Comparison of ENCODE assay signal across 10 cellular contexts in the genomic region with DNA sequence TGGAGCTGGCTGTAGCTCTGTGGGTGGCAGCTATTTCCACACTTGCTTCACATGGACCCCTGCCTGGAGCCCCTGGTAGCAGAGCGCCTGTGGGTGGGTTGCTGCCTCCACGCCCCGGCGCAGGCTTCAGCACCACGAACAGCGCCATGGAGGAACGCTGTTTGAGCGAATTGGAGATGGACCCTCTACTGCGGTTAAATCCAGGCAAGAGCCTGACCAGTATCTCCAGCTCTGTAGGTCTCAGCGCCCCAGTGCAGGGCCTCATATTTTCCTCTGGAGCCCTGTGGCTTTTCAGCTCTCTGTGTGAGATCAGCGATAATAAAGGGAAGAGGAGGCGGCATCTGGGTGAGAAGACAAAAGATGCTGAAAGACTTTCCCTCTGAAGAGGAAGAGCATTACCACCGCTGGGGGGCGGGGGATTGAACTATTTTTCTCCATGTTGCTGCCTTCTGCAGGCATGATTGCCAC. TPM values are rescaled to one million over a fixed set of nuclear protein-coding genes. Genes with fewer than 3 reads are reported as not detected.
A peak's percentile ranks its signal among the peaks of the same experiment; 100 is the strongest.
DNase-seq lines count a peak whose midpoint lies in the region; ATAC-seq, FAIRE-seq and TF ChIP-seq lines count a peak whose summit lies in the region.
"Had no signal": no experiment of that assay in that cellular context is flagged by ENCODE, and none has a peak within 500 bp of the region (broad histone marks: within the 10 kb centered on the region; RNA-seq: fewer than 3 reads in every experiment).

No MANE protein-coding gene starts in this region.

- no peak overlapping the region for H3K27ac ChIP-seq in K562 (ENCODE audit: extremely low read depth, low read depth, low read length)
- H3K27ac ChIP-seq: neutrophil, SJCRH30 had no signal

- WGBS in K562 (ENCODE audit: insufficient coverage, low coverage, missing lambda C conversion rate): 5% methylated on average over 13 of the region's 14 CpGs

- ATAC-seq in K562: peak; percentile 88
- no peak for ATAC-seq in stimulated activated naive CD8-positive, alpha-beta T cell treated with anti-CD3 and anti-CD28 coated beads, Interleukin-15, amount 100 ng/mL, for 72 hours
- ATAC-seq in naive thymus-derived CD8-positive, alpha-beta T cell: no peak
- no peak for ATAC-seq in HG02970 (IDR thresholded peaks at IDR 0.05; ENCODE audit: low FRiP score, unreplicated experiment)

- CTCF ChIA-PET in K562 (lab: Yijun Ruan, JAX; ENCODE audit: low intra/inter-chr PET ratio): interaction anchor here (0.6 to 1.3 kb wide), 2 partner anchors 578 to 697 kb away, joined by 3 to 8 read pairs; no protein-coding TSS in a partner anchor

- peak in 1 of 2 experiments; percentile 18; a peak in 1 of 4 replicates for TF ChIP-seq RAD21 in K562 (CRISPR knock-in tag; conservative IDR thresholded peaks at IDR 0.05 in 1 of 2, IDR thresholded peaks at IDR 0.05 in 1 of 2)

- no peaks in the 10 kb centered on the region for H3K36me3 Mint-ChIP-seq in naive thymus-derived CD8-positive, alpha-beta T cell

- no peak for TF ChIP-seq EP300 in K562 (IDR thresholded peaks at IDR 0.05; ENCODE audit: low read length)

- DNase-seq in EL (peak; percentile 31), KBM-7 (peak; percentile 61), K562 (ENCODE audit: extremely low read depth in 1 of 4, low spot score in 3 of 4) (peak in 2 of 4 experiments; percentile 44 to 51), lung microvascular endothelial cell (ENCODE audit: low read depth in 2 of 2) (peak; percentile 41 to 56), NCI-H2029 (lab: John Stamatoyannopoulos, UW) (no peak)
- DNase-seq in stimulated activated naive CD8-positive, alpha-beta T cell treated with anti-CD3 and anti-CD28 coated beads, Interleukin-15, amount 100 ng/mL, for 72 hours: no peak
- no peak for DNase-seq in naive thymus-derived CD8-positive, alpha-beta T cell

- no peaks in the 10 kb centered on the region for H3K9me1 ChIP-seq in K562 (ENCODE audit: control insufficient read depth, insufficient read depth, low read length)

- peaks cover 3 to 4% of the 10 kb centered on the region in 2 experiments; a peak in 3 of 5 replicates for H3K4me1 ChIP-seq in K562 (replicated peaks in 1 of 2; ENCODE audit: control insufficient read depth in 2 of 2, insufficient read depth in 2 of 2, low read length in 2 of 2)
- H3K4me1 ChIP-seq: SJCRH30 had no signal

- intact Hi-C loops in K562 (cut with micrococcal nuclease): loop anchor here (2.0 to 10.0 kb wide), 3 partner anchors 326 to 698 kb away; no protein-coding TSS in a partner anchor

- FAIRE-seq in K562 (lab: Jason Lieb, UNC): no peak

- no peak overlapping the region for H3K4me2 ChIP-seq in K562 (ENCODE audit: insufficient read depth, low read length)

- no peak overlapping the region for H2AFZ ChIP-seq in K562 (ENCODE audit: low read depth, low read length)

- no peak overlapping the region for H3K27ac Mint-ChIP-seq in stimulated activated naive CD8-positive, alpha-beta T cell treated with anti-CD3 and anti-CD28 coated beads, Interleukin-15, amount 100 ng/mL, for 72 hours
- H3K27ac Mint-ChIP-seq in naive thymus-derived CD8-positive, alpha-beta T cell: no peak overlapping the region

- POLR2A ChIA-PET in K562 (lab: Yijun Ruan, JAX): no interaction called here
- POLR2A ChIA-PET in naive thymus-derived CD8-positive, alpha-beta T cell (lab: Charles Lee): no interaction called here

- H3K36me3 ChIP-seq in K562 (ENCODE audit: control insufficient read depth, insufficient read depth, low read length): no peaks in the 10 kb centered on the region
- H3K36me3 ChIP-seq: neutrophil, SJCRH30 had no signal

- H3K79me2 ChIP-seq in K562 (ENCODE audit: control insufficient read depth, insufficient read depth, low read length): no peaks in the 10 kb centered on the region

- peaks cover 0 to 4% of the 10 kb centered on the region in 2 experiments; a peak in 1 of 5 replicates for H3K27me3 ChIP-seq in K562 (ENCODE audit: control insufficient read depth in 2 of 2, insufficient read depth in 2 of 2, low read length in 2 of 2)
- H3K27me3 ChIP-seq: SJCRH30 had no signal

- peak in 2 of 3 experiments; percentile 15 to 27; a peak in 2 of 6 replicates for TF ChIP-seq CTCF in K562 (IDR thresholded peaks at IDR 0.05 in 2 of 3, conservative IDR thresholded peaks at IDR 0.05 in 1 of 3; ENCODE audit: insufficient read depth in 2 of 3, low read depth in 1 of 3, low read length in 3 of 3)

- H3K4me3 ChIP-seq in K562: no peak overlapping the region
- H3K4me3 ChIP-seq: SJCRH30 had no signal

- H3K27me3 Mint-ChIP-seq in stimulated activated naive CD8-positive, alpha-beta T cell treated with anti-CD3 and anti-CD28 coated beads, Interleukin-15, amount 100 ng/mL, for 72 hours: peaks cover 89% of the 10 kb centered on the region
- H3K27me3 Mint-ChIP-seq in naive thymus-derived CD8-positive, alpha-beta T cell: peaks cover 55 to 94% (median 67%) of the 10 kb centered on the region in 5 donors

- H3K4me1 Mint-ChIP-seq in stimulated activated naive CD8-positive, alpha-beta T cell treated with anti-CD3 and anti-CD28 coated beads, Interleukin-15, amount 100 ng/mL, for 72 hours: no peaks in the 10 kb centered on the region
- peaks cover 0 to 2% (median 0%) of the 10 kb centered on the region in 4 donors for H3K4me1 Mint-ChIP-seq in naive thymus-derived CD8-positive, alpha-beta T cell

- no peak for TF ChIP-seq POLR2A in K562 (conservative IDR thresholded peaks at IDR 0.05)

- H3K9ac ChIP-seq in K562 (ENCODE audit: insufficient read depth in 1 of 2, low read depth in 2 of 2, low read length in 2 of 2): no peak overlapping the region

- H3K4me3 Mint-ChIP-seq in stimulated activated naive CD8-positive, alpha-beta T cell treated with anti-CD3 and anti-CD28 coated beads, Interleukin-15, amount 100 ng/mL, for 72 hours: no peak overlapping the region
- H3K4me3 Mint-ChIP-seq in naive thymus-derived CD8-positive, alpha-beta T cell: no peak overlapping the region

- no peaks in the 10 kb centered on the region for H3K9me3 ChIP-seq in K562 (replicated peaks; ENCODE audit: control insufficient read depth, insufficient read depth, low read depth, low read length)
- H3K9me3 ChIP-seq: neutrophil, SJCRH30 had no signal

- BruUV-seq in K562 (replicated peaks; lab: Mats Ljungman, UMichigan): no TSS peak

- peaks cover 10% of the 10 kb centered on the region; the same call in 1 of the 2 replicates for H4K20me1 ChIP-seq in K562 (replicated peaks; ENCODE audit: control insufficient read depth, insufficient read depth, low read length)

- H3K9me3 Mint-ChIP-seq in stimulated activated naive CD8-positive, alpha-beta T cell treated with anti-CD3 and anti-CD28 coated beads, Interleukin-15, amount 100 ng/mL, for 72 hours: no peaks in the 10 kb centered on the region
- peaks cover 0 to 10% (median 0%) of the 10 kb centered on the region in 9 donors for H3K9me3 Mint-ChIP-seq in naive thymus-derived CD8-positive, alpha-beta T cell

- in situ Hi-C loops in KBM-7 (cut with MboI; ENCODE audit: low pct_unique_long_range_greater_than_20kb, low sequenced_read_pairs) (loop anchor here (25.0 kb wide), 2 partner anchors 585 to 685 kb away; no protein-coding TSS in a partner anchor), K562 (cut with MboI) (no loop called here)

TF ChIP-seq in K562, 482 proteins besides CTCF, POLR2A, EP300 and RAD21 (continues in another document):
- TF ChIP-seq ZNF639 (CRISPR knock-in tag; conservative IDR thresholded peaks at IDR 0.05 in 1 of 2, IDR thresholded peaks at IDR 0.05 in 1 of 2) (no peak), ELF2 (CRISPR knock-in tag; IDR thresholded peaks at IDR 0.05) (no peak), ZNF766 (CRISPR knock-in tag; conservative IDR thresholded peaks at IDR 0.05) (0 out of 2 replicates have a peak, but pooled peaks have one; percentile 35), EHMT2 (IDR thresholded peaks at IDR 0.05) (peak; percentile 94), SNIP1 (IDR thresholded peaks at IDR 0.05; ENCODE audit: low read depth) (no peak)
- TF ChIP-seq, protein P1, sequence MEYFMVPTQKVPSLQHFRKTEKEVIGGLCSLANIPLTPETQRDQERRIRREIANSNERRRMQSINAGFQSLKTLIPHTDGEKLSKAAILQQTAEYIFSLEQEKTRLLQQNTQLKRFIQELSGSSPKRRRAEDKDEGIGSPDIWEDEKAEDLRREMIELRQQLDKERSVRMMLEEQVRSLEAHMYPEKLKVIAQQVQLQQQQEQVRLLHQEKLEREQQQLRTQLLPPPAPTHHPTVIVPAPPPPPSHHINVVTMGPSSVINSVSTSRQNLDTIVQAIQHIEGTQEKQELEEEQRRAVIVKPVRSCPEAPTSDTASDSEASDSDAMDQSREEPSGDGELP (CRISPR knock-in tag; IDR thresholded peaks at IDR 0.05; ENCODE audit: borderline replicate concordance): peak; percentile 25; the same call in 1 of the 2 replicates

RNA-seq across cellular contexts. Expression of gene ONECUT2, which starts 12.0 kb away (rescaled TPM):
- 0.51 and 1.4 TPM in 2 replicates for total RNA-seq in K562 (2011; cell fraction: chromatin; rRNA removed; ENCODE audit: low replicate concordance)
- total RNA-seq in K562 (2011; cell fraction: nucleolus; rRNA removed): 0.33 and 0.53 TPM in 2 replicates
- total RNA-seq in K562 (2011; cell fraction: nucleoplasm; rRNA removed): 1.2 and 2.1 TPM in 2 replicates
- total RNA-seq in K562 (2014; rRNA removed) (0.50 and 0.65 TPM in 2 replicates), K562 (2014; rRNA removed; fragmentation: Illumina TruSeq; extraction: Trizol) (1.2 and 1.3 TPM in 2 replicates), K562 (2015; rRNA removed; fragmentation: Illumina TruSeq; extraction: Trizol) (0.83 TPM in 2 replicates), K562 (2021) (1.9 and 2.5 TPM in 2 replicates), lung microvascular endothelial cell (under 0.01 TPM in 1 of 2 replicates, not detected in the other)
- polyA plus RNA-seq in K562 (2011; rRNA removed) (0.85 TPM in 2 replicates), K562 (2014; fragmentation: Illumina TruSeq; extraction: Trizol) (1.3 and 1.5 TPM in 2 replicates), K562 (2014; fragmentation: Nextera tagmentation; extraction: Ambion mirVana) (under 1 TPM; 0.27 to 0.37 TPM), K562 (2014; rRNA removed) (0.52 and 0.55 TPM in 2 replicates)
- 0.28 and 0.63 TPM in 2 replicates for polyA plus RNA-seq in K562 (2011; cell fraction: cytosol; rRNA removed)
- polyA plus RNA-seq in K562 (2011; cell fraction: nucleus; rRNA removed): 1.3 TPM in 2 replicates
- polyA plus RNA-seq in K562 (2012): 0.83 and 0.90 TPM in 2 replicates
- 2.4 and 2.6 TPM in 2 replicates for polyA minus RNA-seq in K562 (2011; rRNA and poly(A)+ RNA removed)
- polyA minus RNA-seq in K562 (2011; cell fraction: cytosol; rRNA and poly(A)+ RNA removed): 1.6 and 2.0 TPM in 2 replicates
- 0.94 and 1.4 TPM in 2 replicates for polyA minus RNA-seq in K562 (2011; cell fraction: nucleus; rRNA and poly(A)+ RNA removed)
- total RNA-seq in naive thymus-derived CD8-positive, alpha-beta T cell: not detected
- polyA plus RNA-seq in naive thymus-derived CD8-positive, alpha-beta T cell: not detected

Comparison
In these comparisons a context has a peak if more than half of its experiments do, and no peak if none do; other contexts are left out.
1. DNase-seq: peak in EL (single experiment), KBM-7 (single experiment) and lung microvascular endothelial cell (2 of 2); none in stimulated activated naive CD8-positive, alpha-beta T cell treated with anti-CD3 and anti-CD28 coated beads, Interleukin-15, amount 100 ng/mL, for 72 hours (0 of 2), naive thymus-derived CD8-positive, alpha-beta T cell (0 of 10) and NCI-H2029 (single experiment).